Comparison of ENCODE assay signal across 12 cellular contexts in the genomic region with DNA sequence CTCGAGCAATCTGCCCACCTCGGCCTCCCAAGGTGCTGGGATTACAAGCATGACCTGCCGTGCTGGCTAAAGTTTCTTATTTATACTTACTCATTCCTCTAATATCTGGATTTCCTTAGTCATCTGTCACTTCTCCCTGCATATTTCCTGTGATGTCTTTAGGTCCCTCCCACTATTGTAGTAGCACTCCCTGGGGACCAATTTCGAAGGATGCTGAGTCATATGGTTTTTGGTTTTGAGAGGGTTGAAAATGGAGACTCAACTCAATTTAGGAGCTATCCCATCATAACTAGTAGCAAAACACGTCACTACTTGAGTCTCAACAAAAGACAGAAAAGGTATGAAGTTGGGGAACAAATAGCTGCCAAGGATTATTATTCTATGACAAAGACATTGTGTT. TPM values are rescaled to one million over a fixed set of nuclear protein-coding genes. Genes with fewer than 3 reads are reported as not detected.
A peak's percentile ranks its signal among the peaks of the same experiment; 100 is the strongest.
DNase-seq lines count a peak whose midpoint lies in the region; ATAC-seq and TF ChIP-seq lines count a peak whose summit lies in the region.
"Had no signal": no experiment of that assay in that cellular context is flagged by ENCODE, and none has a peak within 500 bp of the region (broad histone marks: within the 10 kb centered on the region; RNA-seq: fewer than 3 reads in every experiment).

No MANE protein-coding gene starts in this region.

- H3K4me3 ChIP-seq in CD4-positive, alpha-beta memory T cell (ENCODE audit: low read length in 2 of 2): no peak overlapping the region
- no peak overlapping the region for H3K4me3 ChIP-seq in ascending aorta

- BruUV-seq in Calu3 (replicated peaks; lab: Mats Ljungman, UMichigan): no TSS peak

- DNase-seq in GF-D8 (lab: John Stamatoyannopoulos, UW): peak; percentile 32
- peak; percentile 22 for DNase-seq in activated CD4-positive, alpha-beta memory T cell treated with anti-CD3 and anti-CD28 coated beads for 36 hours
- DNase-seq in kidney tubule cell (ENCODE audit: low spot score): peak; percentile 68
- no peak for DNase-seq in CD4-positive, alpha-beta memory T cell
- no peak for DNase-seq in ascending aorta (ENCODE audit: low spot score in 2 of 2)
- no peak for DNase-seq in Calu3
- DNase-seq: effector memory CD4-positive, alpha-beta T cell; NCI-H146; right cardiac atrium had no signal

- peaks cover 28% of the 10 kb centered on the region for H3K4me1 Mint-ChIP-seq in activated CD4-positive, alpha-beta memory T cell treated with anti-CD3 and anti-CD28 coated beads for 36 hours (ENCODE audit: low read depth)
- peaks cover 0 to 3% (median under 1%) of the 10 kb centered on the region in 4 donors for H3K4me1 Mint-ChIP-seq in CD4-positive, alpha-beta memory T cell
- H3K4me1 Mint-ChIP-seq in Calu3 (ENCODE audit: low read depth, unreplicated experiment): no peaks in the 10 kb centered on the region

- H3K27ac Mint-ChIP-seq in activated CD4-positive, alpha-beta memory T cell treated with anti-CD3 and anti-CD28 coated beads for 36 hours: peak overlapping the region; percentile 1
- H3K27ac Mint-ChIP-seq in CD4-positive, alpha-beta memory T cell: no peak overlapping the region
- no peak overlapping the region for H3K27ac Mint-ChIP-seq in Calu3 (ENCODE audit: unreplicated experiment)

- no peaks in the 10 kb centered on the region for H3K4me1 ChIP-seq in CD4-positive, alpha-beta memory T cell (ENCODE audit: insufficient read depth, low read length)
- peaks cover 0 to 3% of the 10 kb centered on the region in 2 donors for H3K4me1 ChIP-seq in ascending aorta

- H3K27ac ChIP-seq in CD4-positive, alpha-beta memory T cell (ENCODE audit: low read depth, low read length): no peak overlapping the region
- H3K27ac ChIP-seq in ascending aorta: no peak overlapping the region

- no peaks in the 10 kb centered on the region for H3K27me3 ChIP-seq in CD4-positive, alpha-beta memory T cell (ENCODE audit: insufficient read depth, low read length)
- H3K27me3 ChIP-seq in ascending aorta: no peaks in the 10 kb centered on the region

- intact Hi-C loops in activated CD4-positive, alpha-beta memory T cell treated with anti-CD3 and anti-CD28 coated beads for 36 hours (cut with micrococcal nuclease): loop anchor here (1.0 to 10.0 kb wide), 6 partner anchors 21 to 331 kb away; partner anchors contain the start of gene MCUR1
- intact Hi-C loops in CD4-positive, alpha-beta memory T cell (cut with micrococcal nuclease): loop anchor here (10.0 kb wide), 1 partner anchor 111 kb away; no protein-coding TSS in a partner anchor
- intact Hi-C loops in ascending aorta (cut with DNase I): loop anchor here (2.0 kb wide), 1 partner anchor 21 kb away; the partner anchor contains the start of gene MCUR1
- intact Hi-C loops in Calu3 (cut with micrococcal nuclease; ENCODE audit: unreplicated experiment): loop anchor here (10.0 kb wide), 1 partner anchor 111 kb away; no protein-coding TSS in a partner anchor

- H3K4me3 Mint-ChIP-seq in activated CD4-positive, alpha-beta memory T cell treated with anti-CD3 and anti-CD28 coated beads for 36 hours: no peak overlapping the region
- no peak overlapping the region for H3K4me3 Mint-ChIP-seq in CD4-positive, alpha-beta memory T cell
- H3K4me3 Mint-ChIP-seq in Calu3 (ENCODE audit: low read depth, unreplicated experiment): no peak overlapping the region

- CTCF ChIA-PET in activated CD4-positive, alpha-beta memory T cell treated with anti-CD3 and anti-CD28 coated beads for 36 hours (lab: Charles Lee): interaction anchor here (0.6 to 2.9 kb wide), 13 partner anchors 8 to 1492 kb away, joined by 3 to 16 read pairs (median 4); partner anchors contain the start of gene MCUR1
- CTCF ChIA-PET in CD4-positive, alpha-beta memory T cell (lab: Charles Lee; ENCODE audit: partially characterized antibody): interaction anchor here (0.5 to 4.8 kb wide), 18 partner anchors 8 to 457 kb away, joined by 3 to 44 read pairs (median 4); partner anchors contain the start of genes MCUR1 and SIRT5
- CTCF ChIA-PET in Calu3 (lab: Charles Lee): interaction anchor here (0.7 kb wide), 1 partner anchor 193 kb away, joined by 5 read pairs; no protein-coding TSS in a partner anchor

- H3K36me3 Mint-ChIP-seq in activated CD4-positive, alpha-beta memory T cell treated with anti-CD3 and anti-CD28 coated beads for 36 hours: peaks cover 24% of the 10 kb centered on the region
- H3K36me3 Mint-ChIP-seq in CD4-positive, alpha-beta memory T cell: peaks cover 24 to 44% of the 10 kb centered on the region in 2 donors
- peaks cover 14% of the 10 kb centered on the region for H3K36me3 Mint-ChIP-seq in Calu3 (ENCODE audit: insufficient read depth, unreplicated experiment)

- ATAC-seq in HG03442 (IDR thresholded peaks at IDR 0.05; ENCODE audit: unreplicated experiment): peak; percentile 56
- no peak for ATAC-seq in HG02642 (IDR thresholded peaks at IDR 0.05; ENCODE audit: poor library complexity, unreplicated experiment)
- ATAC-seq: left lobe of liver had no signal

- no peaks in the 10 kb centered on the region for H3K9me3 Mint-ChIP-seq in activated CD4-positive, alpha-beta memory T cell treated with anti-CD3 and anti-CD28 coated beads for 36 hours
- H3K9me3 Mint-ChIP-seq in CD4-positive, alpha-beta memory T cell: no peaks in the 10 kb centered on the region
- H3K9me3 Mint-ChIP-seq in Calu3 (ENCODE audit: low read depth, unreplicated experiment): no peaks in the 10 kb centered on the region

- H3K36me3 ChIP-seq in CD4-positive, alpha-beta memory T cell (ENCODE audit: insufficient read depth, low read length): no peaks in the 10 kb centered on the region
- H3K36me3 ChIP-seq in ascending aorta: peaks cover 29 to 40% of the 10 kb centered on the region in 2 donors

- TF ChIP-seq CTCF in ascending aorta (IDR thresholded peaks at IDR 0.05): no peak
- no peak for TF ChIP-seq CTCF in Calu3 (IDR thresholded peaks at IDR 0.05; ENCODE audit: unreplicated experiment)

- H3K9me3 ChIP-seq in CD4-positive, alpha-beta memory T cell (ENCODE audit: control insufficient read depth in 1 of 2, low read length in 2 of 2): no peaks in the 10 kb centered on the region
- no peaks in the 10 kb centered on the region for H3K9me3 ChIP-seq in ascending aorta

- POLR2A ChIA-PET in activated CD4-positive, alpha-beta memory T cell treated with anti-CD3 and anti-CD28 coated beads for 36 hours (lab: Charles Lee): interaction anchor here (0.6 to 1.1 kb wide), 3 partner anchors 17 to 177 kb away, joined by 3 to 4 read pairs (median 3); partner anchors contain the start of gene MCUR1
- POLR2A ChIA-PET in CD4-positive, alpha-beta memory T cell (lab: Charles Lee; ENCODE audit: partially characterized antibody): interaction anchor here (1.1 to 1.5 kb wide), 2 partner anchors 17 to 20 kb away, joined by 3 to 4 read pairs; partner anchors contain the start of gene MCUR1

- H3K27me3 Mint-ChIP-seq in activated CD4-positive, alpha-beta memory T cell treated with anti-CD3 and anti-CD28 coated beads for 36 hours: no peaks in the 10 kb centered on the region
- no peaks in the 10 kb centered on the region for H3K27me3 Mint-ChIP-seq in CD4-positive, alpha-beta memory T cell
- H3K27me3 Mint-ChIP-seq in Calu3 (ENCODE audit: unreplicated experiment): no peaks in the 10 kb centered on the region

RNA-seq across cellular contexts. Expression of gene MCUR1, which starts 20.2 kb away (rescaled TPM):
- 10 to 100 TPM; 36.6 to 38.8 TPM for total RNA-seq in activated CD4-positive, alpha-beta memory T cell treated with anti-CD3 and anti-CD28 coated beads for 36 hours
- 10 to 100 TPM; 11.3 to 11.5 TPM for total RNA-seq in CD4-positive, alpha-beta memory T cell
- 10 to 100 TPM in 1 of 2 donors, 1 to 10 TPM in 1; 5.9 to 11.6 TPM for polyA plus RNA-seq in CD4-positive, alpha-beta memory T cell
- total RNA-seq in ascending aorta: 2.8 TPM
- total RNA-seq in Calu3 (2022): 16.3 and 16.4 TPM in 2 replicates

Comparison
In these comparisons a context has a peak if more than half of its experiments do, and no peak if none do; other contexts are left out.
1. DNase-seq: peak in GF-D8 (single experiment), activated CD4-positive, alpha-beta memory T cell treated with anti-CD3 and anti-CD28 coated beads for 36 hours (single experiment) and kidney tubule cell (single experiment); none in CD4-positive, alpha-beta memory T cell (0 of 5), ascending aorta (0 of 2) and Calu3 (single experiment).